Comparison of ENCODE assay signal across 25 cellular contexts in genomic region chr14:59823190-59823589, GRCh38. TPM values are rescaled to one million over a fixed set of nuclear protein-coding genes. Genes with fewer than 3 reads are reported as not detected.
DNase-seq lines count a peak whose midpoint lies in the region; ATAC-seq and TF ChIP-seq lines count a peak whose summit lies in the region.
"Had no signal": no experiment of that assay in that cellular context is flagged by ENCODE, and none has a peak within 500 bp of the region (broad histone marks: within the 10 kb centered on the region; RNA-seq: fewer than 3 reads in every experiment).

No MANE protein-coding gene starts in this region.

- H3K9me3 ChIP-seq in gastrocnemius medialis = no peaks in the 10 kb centered on the region
- H3K9me3 ChIP-seq: A549 had no signal

- no peak overlapping the region for H3K4me3 ChIP-seq in GM12865 (ENCODE audit: low read depth, low read length)
- H3K4me3 ChIP-seq in gastrocnemius medialis = no peak overlapping the region
- H3K4me3 ChIP-seq: A549, skin epidermis, upper lobe of left lung had no signal

- no peaks in the 10 kb centered on the region for H3K4me1 ChIP-seq in gastrocnemius medialis
- H3K4me1 ChIP-seq: A549, upper lobe of left lung had no signal

- no peak overlapping the region for H3K27ac ChIP-seq in gastrocnemius medialis
- H3K27ac ChIP-seq: A549, upper lobe of left lung had no signal

- H3K27me3 ChIP-seq in gastrocnemius medialis = no peaks in the 10 kb centered on the region
- H3K27me3 ChIP-seq: upper lobe of left lung had no signal

- TF ChIP-seq CTCF in GM12865 (IDR thresholded peaks at IDR 0.05; ENCODE audit: insufficient read depth, low read depth, low read length, missing control alignments) (no peak), gastrocnemius medialis (IDR thresholded peaks at IDR 0.05 in 4 of 5, conservative IDR thresholded peaks at IDR 0.05 in 1 of 5) (no peak)

- no peaks in the 10 kb centered on the region for H3K36me3 ChIP-seq in gastrocnemius medialis
- H3K36me3 ChIP-seq: upper lobe of left lung had no signal

- intact Hi-C loops in cardiac septum (cut with DNase I) = no loop called here
- intact Hi-C loops in gastrocnemius medialis (cut with DNase I; ENCODE audit: low total_unique reads) = no loop called here

- ATAC-seq in GM19025 (IDR thresholded peaks at IDR 0.05; ENCODE audit: low read depth, unreplicated experiment) (peak; percentile 49), HG02870 (IDR thresholded peaks at IDR 0.05; ENCODE audit: unreplicated experiment) (peak; percentile 91), gastrocnemius medialis (no peak)
- ATAC-seq: A549; natural killer cell treated with Interleukin-12 subunit alpha and Interleukin-12 subunit beta and Interleukin-15 and Interleukin-18, amount 100 ng/mL, for 72 hours; Panc1; WTC11 had no signal

- DNase-seq in GM12865 (ENCODE audit: low read depth) (peak; percentile 19), MV-4-11 (lab: John Stamatoyannopoulos, UW) (peak; percentile 90), NCI-H524 (lab: John Stamatoyannopoulos, UW) (no peak), cardiac septum (ENCODE audit: low spot score) (no peak), gastrocnemius medialis (no peak)
- DNase-seq in activated CD4-positive, alpha-beta T cell treated with anti-CD3 and anti-CD28 coated beads, Interleukin-2, amount 50 U/mL, for 4 hours = no peak
- DNase-seq: activated CD4-positive, alpha-beta memory T cell treated with anti-CD3 and anti-CD28 coated beads for 36 hours; central memory CD4-positive, alpha-beta T cell; DMS53; islet precursor cell; NCI-H1092; NCI-H2029; NCI-H226; NCI-H82; SIG-M5; stimulated activated CD4-positive, alpha-beta T cell treated with anti-CD3 and anti-CD28 coated beads, Interleukin-1b, Interleukin-23, amount 100 ng/mL, for 48 hours; upper lobe of left lung had no signal

- no peak for TF ChIP-seq POLR2A in gastrocnemius medialis (IDR thresholded peaks at IDR 0.05)

- in situ Hi-C loops in gastrocnemius medialis (cut with MboI; ENCODE audit: low sequenced_read_pairs in 4 of 4) = no loop called here

RNA-seq across cellular contexts. Expression of gene RTN1, which starts 47.4 kb away (rescaled TPM):
- total RNA-seq in cardiac septum (0.97 TPM), gastrocnemius medialis (1 to 10 TPM; 1.4 to 2.5 (median 1.8) TPM)
- total RNA-seq: activated CD4-positive, alpha-beta memory T cell treated with anti-CD3 and anti-CD28 coated beads for 36 hours; activated T-helper 2 cell treated with anti-CD3 and anti-CD28 coated beads, Interferon-gamma antibody, Interleukin-2, Interleukin-4, amounts not matched to agents 10 μg/mL and 5 μg/mL and 100 μg/mL, durations not matched to agents 14 hours and 24 hours and 36 hours; natural killer cell treated with Interleukin-12 subunit alpha and Interleukin-12 subunit beta and Interleukin-15 and Interleukin-18, amount 100 ng/mL, for 72 hours had no signal

Comparison
In these comparisons a context has a peak if more than half of its experiments do, and no peak if none do; other contexts are left out.
1. DNase-seq: peak in GM12865 (single experiment) and MV-4-11 (single experiment); none in NCI-H524 (0 of 2), cardiac septum (single experiment), activated CD4-positive, alpha-beta T cell treated with anti-CD3 and anti-CD28 coated beads, Interleukin-2, amount 50 U/mL, for 4 hours (0 of 2) and gastrocnemius medialis (0 of 2).
2. ATAC-seq: peak in GM19025 (single experiment) and HG02870 (single experiment); none in gastrocnemius medialis (0 of 2).